ENCODE assay signal across 1 cellular context in genomic region chr3:149479621-149480325, GRCh38.
TF ChIP-seq lines count a peak whose summit lies in the region.

No MANE protein-coding gene starts in this region.

TF ChIP-seq in GM12878, 131 proteins besides CTCF, POLR2A, EP300 and RAD21:
- TF ChIP-seq, protein P1, sequence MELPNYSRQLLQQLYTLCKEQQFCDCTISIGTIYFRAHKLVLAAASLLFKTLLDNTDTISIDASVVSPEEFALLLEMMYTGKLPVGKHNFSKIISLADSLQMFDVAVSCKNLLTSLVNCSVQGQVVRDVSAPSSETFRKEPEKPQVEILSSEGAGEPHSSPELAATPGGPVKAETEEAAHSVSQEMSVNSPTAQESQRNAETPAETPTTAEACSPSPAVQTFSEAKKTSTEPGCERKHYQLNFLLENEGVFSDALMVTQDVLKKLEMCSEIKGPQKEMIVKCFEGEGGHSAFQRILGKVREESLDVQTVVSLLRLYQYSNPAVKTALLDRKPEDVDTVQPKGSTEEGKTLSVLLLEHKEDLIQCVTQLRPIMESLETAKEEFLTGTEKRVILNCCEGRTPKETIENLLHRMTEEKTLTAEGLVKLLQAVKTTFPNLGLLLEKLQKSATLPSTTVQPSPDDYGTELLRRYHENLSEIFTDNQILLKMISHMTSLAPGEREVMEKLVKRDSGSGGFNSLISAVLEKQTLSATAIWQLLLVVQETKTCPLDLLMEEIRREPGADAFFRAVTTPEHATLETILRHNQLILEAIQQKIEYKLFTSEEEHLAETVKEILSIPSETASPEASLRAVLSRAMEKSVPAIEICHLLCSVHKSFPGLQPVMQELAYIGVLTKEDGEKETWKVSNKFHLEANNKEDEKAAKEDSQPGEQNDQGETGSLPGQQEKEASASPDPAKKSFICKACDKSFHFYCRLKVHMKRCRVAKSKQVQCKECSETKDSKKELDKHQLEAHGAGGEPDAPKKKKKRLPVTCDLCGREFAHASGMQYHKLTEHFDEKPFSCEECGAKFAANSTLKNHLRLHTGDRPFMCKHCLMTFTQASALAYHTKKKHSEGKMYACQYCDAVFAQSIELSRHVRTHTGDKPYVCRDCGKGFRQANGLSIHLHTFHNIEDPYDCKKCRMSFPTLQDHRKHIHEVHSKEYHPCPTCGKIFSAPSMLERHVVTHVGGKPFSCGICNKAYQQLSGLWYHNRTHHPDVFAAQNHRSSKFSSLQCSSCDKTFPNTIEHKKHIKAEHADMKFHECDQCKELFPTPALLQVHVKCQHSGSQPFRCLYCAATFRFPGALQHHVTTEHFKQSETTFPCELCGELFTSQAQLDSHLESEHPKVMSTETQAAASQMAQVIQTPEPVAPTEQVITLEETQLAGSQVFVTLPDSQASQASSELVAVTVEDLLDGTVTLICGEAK (IDR thresholded peaks at IDR 0.05; ENCODE audit: borderline replicate concordance): no peak
- no peak for TF ChIP-seq NR2C2 (IDR thresholded peaks at IDR 0.05; ENCODE audit: borderline replicate concordance, control insufficient read depth, insufficient read length, low read depth)
- no peak for TF ChIP-seq DPF2 (IDR thresholded peaks at IDR 0.05)
- TF ChIP-seq BACH1 (IDR thresholded peaks at IDR 0.05; ENCODE audit: borderline replicate concordance): no peak
- no peak for TF ChIP-seq YBX1 (IDR thresholded peaks at IDR 0.05)
- no peak for TF ChIP-seq ZNF24 (IDR thresholded peaks at IDR 0.05)
- no peak for TF ChIP-seq KAT2A (conservative IDR thresholded peaks at IDR 0.05; ENCODE audit: control insufficient read depth, low read depth, low read length)
- TF ChIP-seq RCOR1 (conservative IDR thresholded peaks at IDR 0.05; ENCODE audit: low read depth, low read length): no peak
- no peak for TF ChIP-seq ESRRA (IDR thresholded peaks at IDR 0.05; ENCODE audit: low read length)
- no peak for TF ChIP-seq TBL1XR1 (IDR thresholded peaks at IDR 0.05; ENCODE audit: low read depth, low read length)
- TF ChIP-seq, protein P2, sequence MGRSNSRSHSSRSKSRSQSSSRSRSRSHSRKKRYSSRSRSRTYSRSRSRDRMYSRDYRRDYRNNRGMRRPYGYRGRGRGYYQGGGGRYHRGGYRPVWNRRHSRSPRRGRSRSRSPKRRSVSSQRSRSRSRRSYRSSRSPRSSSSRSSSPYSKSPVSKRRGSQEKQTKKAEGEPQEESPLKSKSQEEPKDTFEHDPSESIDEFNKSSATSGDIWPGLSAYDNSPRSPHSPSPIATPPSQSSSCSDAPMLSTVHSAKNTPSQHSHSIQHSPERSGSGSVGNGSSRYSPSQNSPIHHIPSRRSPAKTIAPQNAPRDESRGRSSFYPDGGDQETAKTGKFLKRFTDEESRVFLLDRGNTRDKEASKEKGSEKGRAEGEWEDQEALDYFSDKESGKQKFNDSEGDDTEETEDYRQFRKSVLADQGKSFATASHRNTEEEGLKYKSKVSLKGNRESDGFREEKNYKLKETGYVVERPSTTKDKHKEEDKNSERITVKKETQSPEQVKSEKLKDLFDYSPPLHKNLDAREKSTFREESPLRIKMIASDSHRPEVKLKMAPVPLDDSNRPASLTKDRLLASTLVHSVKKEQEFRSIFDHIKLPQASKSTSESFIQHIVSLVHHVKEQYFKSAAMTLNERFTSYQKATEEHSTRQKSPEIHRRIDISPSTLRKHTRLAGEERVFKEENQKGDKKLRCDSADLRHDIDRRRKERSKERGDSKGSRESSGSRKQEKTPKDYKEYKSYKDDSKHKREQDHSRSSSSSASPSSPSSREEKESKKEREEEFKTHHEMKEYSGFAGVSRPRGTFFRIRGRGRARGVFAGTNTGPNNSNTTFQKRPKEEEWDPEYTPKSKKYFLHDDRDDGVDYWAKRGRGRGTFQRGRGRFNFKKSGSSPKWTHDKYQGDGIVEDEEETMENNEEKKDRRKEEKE (IDR thresholded peaks at IDR 0.05): no peak
- no peak for TF ChIP-seq WRNIP1 (IDR thresholded peaks at IDR 0.05; ENCODE audit: borderline replicate concordance, low read depth, low read length)
- TF ChIP-seq BCL11A (IDR thresholded peaks at IDR 0.05; ENCODE audit: low read depth, low read length): no peak
- TF ChIP-seq MEF2B (IDR thresholded peaks at IDR 0.05; ENCODE audit: partially characterized antibody, poor library complexity, severe bottlenecking): no peak
- TF ChIP-seq EGR1 (IDR thresholded peaks at IDR 0.05; ENCODE audit: borderline replicate concordance in 1 of 2, low read depth in 2 of 2, low read length in 2 of 2): no peak
